In the genomic region with DNA sequence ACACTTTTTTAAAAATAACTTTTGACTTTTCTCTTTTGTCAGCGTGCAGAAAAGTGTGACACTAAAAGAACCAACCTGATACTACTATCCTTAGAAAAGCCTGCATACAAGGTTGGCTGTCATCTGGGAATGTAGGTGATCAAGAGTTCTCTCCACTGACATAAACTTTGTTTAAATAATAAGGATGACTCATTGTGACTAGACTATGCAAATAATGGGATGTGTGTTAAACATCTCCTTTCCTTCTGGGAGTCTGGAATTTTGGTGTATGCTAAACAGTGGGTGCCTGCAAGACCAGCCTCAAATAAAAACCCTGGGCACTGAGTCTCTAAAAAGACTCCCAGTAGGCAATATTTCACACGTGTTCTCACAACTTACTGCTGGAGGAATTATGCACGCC, we compare ENCODE assay signal across 12 cellular contexts.
"Had no signal": no experiment of that assay in that cellular context is flagged by ENCODE, and none has a peak within 500 bp of the region (broad histone marks: within the 10 kb centered on the region; RNA-seq: fewer than 3 reads in every experiment).

No MANE protein-coding gene starts in this region.

- H3K27me3 ChIP-seq: ovary, transverse colon had no signal

- H3K4me1 ChIP-seq: transverse colon had no signal

- DNase-seq: activated CD4-positive, alpha-beta T cell treated with anti-CD3 and anti-CD28 coated beads, Interleukin-2, amount 10 ng/mL, durations not matched to agents 24 days and 14 days; activated CD4-positive, CD25-positive, alpha-beta regulatory T cell; activated CD8-positive, alpha-beta memory T cell treated with anti-CD3 and anti-CD28 coated beads for 24 hours; activated naive CD4-positive, alpha-beta T cell treated with anti-CD3 and anti-CD28 coated beads for 36 hours; activated naive CD8-positive, alpha-beta T cell treated with anti-CD3 and anti-CD28 coated beads, Interleukin-2, amount 50 U/mL, for 24 hours; aorta; erythroblast; naive B cell; ovary; stimulated activated naive CD8-positive, alpha-beta T cell treated with anti-CD3 and anti-CD28 coated beads, Interleukin-15, Interleukin-2, amounts not matched to agents 100 U/mL and 50 U/mL, for 24 hours; transverse colon had no signal

- H3K4me3 ChIP-seq: lung, ovary, transverse colon had no signal

- H3K9me3 ChIP-seq: ovary, transverse colon had no signal

- H3K27ac ChIP-seq: ovary, transverse colon had no signal

- H3K36me3 ChIP-seq: ovary, transverse colon had no signal
